ENCODE assay signal across 14 cellular contexts in the genomic region with DNA sequence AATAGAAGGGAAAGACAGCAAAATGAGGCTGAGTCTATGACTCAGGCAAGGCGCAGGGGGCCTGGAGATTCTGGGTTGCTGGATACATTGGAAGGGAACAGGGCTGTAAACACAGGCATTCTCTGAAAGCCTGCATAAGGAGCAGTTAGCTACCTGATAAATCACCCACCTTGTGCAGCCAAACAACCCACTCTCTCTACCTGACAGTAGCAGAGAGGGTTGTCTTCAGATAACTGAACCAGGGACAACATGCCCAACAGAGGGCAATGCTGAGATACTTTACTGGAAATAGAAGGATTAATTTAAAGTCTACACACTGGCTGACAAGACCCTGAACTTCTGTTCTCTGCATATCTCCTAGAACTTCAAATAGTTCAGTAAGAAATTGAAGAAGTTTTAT.
DNase-seq lines count a peak whose midpoint lies in the region; FAIRE-seq and TF ChIP-seq lines count a peak whose summit lies in the region.
"Had no signal": no experiment of that assay in that cellular context is flagged by ENCODE, and none has a peak within 500 bp of the region (broad histone marks: within the 10 kb centered on the region; RNA-seq: fewer than 3 reads in every experiment).

No MANE protein-coding gene starts in this region.

- no peak overlapping the region for H3K27ac ChIP-seq in VCaP

- no peaks in the 10 kb centered on the region for H3K9me3 Mint-ChIP-seq in HFFc6
- H3K9me3 Mint-ChIP-seq: activated naive CD8-positive, alpha-beta T cell treated with anti-CD3 and anti-CD28 coated beads, Interleukin-2, amount 50 U/mL, for 24 hours; CD4-positive, CD25-positive, alpha-beta regulatory T cell had no signal

- H3K4me3 Mint-ChIP-seq in HFFc6: no peak overlapping the region
- H3K4me3 Mint-ChIP-seq: activated naive CD8-positive, alpha-beta T cell treated with anti-CD3 and anti-CD28 coated beads, Interleukin-2, amount 50 U/mL, for 24 hours; CD4-positive, CD25-positive, alpha-beta regulatory T cell; stimulated activated naive CD8-positive, alpha-beta T cell treated with anti-CD3 and anti-CD28 coated beads, Interleukin-15, amount 100 ng/mL, for 72 hours had no signal

- H3K4me1 Mint-ChIP-seq in HFFc6 (ENCODE audit: low read depth): peaks cover 48% of the 10 kb centered on the region
- H3K4me1 Mint-ChIP-seq: activated naive CD8-positive, alpha-beta T cell treated with anti-CD3 and anti-CD28 coated beads, Interleukin-2, amount 50 U/mL, for 24 hours; CD4-positive, CD25-positive, alpha-beta regulatory T cell; stimulated activated naive CD8-positive, alpha-beta T cell treated with anti-CD3 and anti-CD28 coated beads, Interleukin-15, amount 100 ng/mL, for 72 hours had no signal

- DNase-seq in D721Med (ENCODE audit: insufficient read length, low spot score) (no peak), HFFc6 (peak; percentile 13), iPS-NIHi11 (ENCODE audit: low spot score) (peak; percentile 20), NCI-H1105 treated with DMSO at 0.1 percent for 48 hours (lab: John Stamatoyannopoulos, UW) (no peak), AML-193 (lab: John Stamatoyannopoulos, UW) (no peak)
- no peak for DNase-seq in activated CD4-positive, alpha-beta T cell treated with anti-CD3 and anti-CD28 coated beads, Interleukin-2, amount 50 U/mL, for 48 hours
- no peak for DNase-seq in effector CD4-positive, alpha-beta T cell
- DNase-seq: activated naive CD8-positive, alpha-beta T cell treated with anti-CD3 and anti-CD28 coated beads, Interleukin-2, amount 50 U/mL, for 24 hours; CD4-positive, CD25-positive, alpha-beta regulatory T cell; NCI-H2171 treated with DMSO at 0.1 percent for 48 hours; stimulated activated CD4-positive, alpha-beta T cell treated with anti-CD3 and anti-CD28 coated beads, Interleukin-4, amount 100 ng/mL, for 4 hours; stimulated activated naive CD8-positive, alpha-beta T cell treated with anti-CD3 and anti-CD28 coated beads, Interleukin-15, amount 100 ng/mL, for 72 hours had no signal

- H3K27ac Mint-ChIP-seq in HFFc6: no peak overlapping the region
- H3K27ac Mint-ChIP-seq: activated naive CD8-positive, alpha-beta T cell treated with anti-CD3 and anti-CD28 coated beads, Interleukin-2, amount 50 U/mL, for 24 hours; CD4-positive, CD25-positive, alpha-beta regulatory T cell; stimulated activated naive CD8-positive, alpha-beta T cell treated with anti-CD3 and anti-CD28 coated beads, Interleukin-15, amount 100 ng/mL, for 72 hours had no signal

- no peak for FAIRE-seq in D721Med (lab: Jason Lieb, UNC)
- FAIRE-seq: TTC549 had no signal

- no peaks in the 10 kb centered on the region for H3K36me3 Mint-ChIP-seq in HFFc6 (ENCODE audit: low read depth)
- H3K36me3 Mint-ChIP-seq: CD4-positive, CD25-positive, alpha-beta regulatory T cell had no signal

- no peaks in the 10 kb centered on the region; the same call in none of the 2 replicates for H3K27me3 Mint-ChIP-seq in HFFc6 (ENCODE audit: insufficient read depth)
- H3K27me3 Mint-ChIP-seq: activated naive CD8-positive, alpha-beta T cell treated with anti-CD3 and anti-CD28 coated beads, Interleukin-2, amount 50 U/mL, for 24 hours; CD4-positive, CD25-positive, alpha-beta regulatory T cell; stimulated activated naive CD8-positive, alpha-beta T cell treated with anti-CD3 and anti-CD28 coated beads, Interleukin-15, amount 100 ng/mL, for 72 hours had no signal

- peak; percentile 27 for TF ChIP-seq CTCF in D721Med (IDR thresholded peaks at IDR 0.05; ENCODE audit: insufficient read depth, missing control alignments)
- TF ChIP-seq CTCF in HFFc6 (IDR thresholded peaks at IDR 0.05): peak; percentile 68
- peak; percentile 58 for TF ChIP-seq CTCF in VCaP (conservative IDR thresholded peaks at IDR 0.05)

Comparison
In these comparisons a context has a peak if more than half of its experiments do, and no peak if none do; other contexts are left out.
1. DNase-seq: peak in HFFc6 (single experiment) and iPS-NIHi11 (single experiment); none in D721Med (single experiment), NCI-H1105 treated with DMSO at 0.1 percent for 48 hours (single experiment), activated CD4-positive, alpha-beta T cell treated with anti-CD3 and anti-CD28 coated beads, Interleukin-2, amount 50 U/mL, for 48 hours (0 of 2), AML-193 (0 of 2) and effector CD4-positive, alpha-beta T cell (single experiment).
2. Peak in every context shown above with its lines, with median percentiles within 50 percentile points of each other: CTCF ChIP-seq.